19 cellular contexts compared by ENCODE assay signal in genomic region chr3:45706133-45706808, GRCh38. TPM values are rescaled to one million over a fixed set of nuclear protein-coding genes. Genes with fewer than 3 reads are reported as not detected.
A peak's percentile ranks its signal among the peaks of the same experiment; 100 is the strongest.
DNase-seq lines count a peak whose midpoint lies in the region; ATAC-seq, FAIRE-seq and TF ChIP-seq lines count a peak whose summit lies in the region.
"Had no signal": no experiment of that assay in that cellular context is flagged by ENCODE, and none has a peak within 500 bp of the region (broad histone marks: within the 10 kb centered on the region; RNA-seq: fewer than 3 reads in every experiment).

No MANE protein-coding gene starts in this region.

- BruUV-seq in GM12878 (replicated peaks; lab: Mats Ljungman, UMichigan), result TSS peak; percentile 24

- peak; percentile 31; the same call in 2 of the 3 replicates for ATAC-seq in GM12878
- no peak for ATAC-seq in HG03025 (IDR thresholded peaks at IDR 0.05; ENCODE audit: low FRiP score, unreplicated experiment)
- ATAC-seq: T-helper 17 cell had no signal

- no peaks in the 10 kb centered on the region for H3K9me3 Mint-ChIP-seq in activated naive CD4-positive, alpha-beta T cell treated with anti-CD3 and anti-CD28 coated beads for 36 hours
- no peaks in the 10 kb centered on the region for H3K9me3 Mint-ChIP-seq in neural crest cell

- CTCF ChIA-PET in activated naive CD4-positive, alpha-beta T cell treated with anti-CD3 and anti-CD28 coated beads for 36 hours (lab: Charles Lee), result no interaction called here
- CTCF ChIA-PET in GM12878 (lab: Yijun Ruan, JAX), result interaction anchor here (1.1 to 4.7 kb wide), 4 partner anchors 13 to 55 kb away, joined by 3 to 30 read pairs (median 8); no protein-coding TSS in a partner anchor

- no peak overlapping the region for H3K27ac ChIP-seq in GM12878 (ENCODE audit: control insufficient read depth, insufficient read depth)
- H3K27ac ChIP-seq: sigmoid colon had no signal

- in situ Hi-C loops in GM12878 (cut with MboI), result no loop called here

- no peak overlapping the region for H2AFZ ChIP-seq in GM12878 (ENCODE audit: control insufficient read depth, low read depth, low read length)

- no peak overlapping the region for H3K4me3 Mint-ChIP-seq in activated naive CD4-positive, alpha-beta T cell treated with anti-CD3 and anti-CD28 coated beads for 36 hours
- H3K4me3 Mint-ChIP-seq in neural crest cell, result no peak overlapping the region
- H3K4me3 Mint-ChIP-seq: T-helper 17 cell had no signal

- TF ChIP-seq EP300 in GM12878 (IDR thresholded peaks at IDR 0.05; ENCODE audit: borderline replicate concordance in 1 of 2, control insufficient read depth in 1 of 2, low read depth in 2 of 2, low read length in 2 of 2), result no peak

- H3K4me1 Mint-ChIP-seq in activated naive CD4-positive, alpha-beta T cell treated with anti-CD3 and anti-CD28 coated beads for 36 hours (ENCODE audit: low read depth), result peaks cover 29% of the 10 kb centered on the region
- H3K4me1 Mint-ChIP-seq in neural crest cell, result peaks cover 6% of the 10 kb centered on the region

- peaks cover 6 to 19% of the 10 kb centered on the region in 2 experiments for H3K36me3 ChIP-seq in GM12878 (ENCODE audit: control insufficient read depth in 2 of 2, insufficient read depth in 2 of 2, low read length in 1 of 2)

- 0% methylated on average over 1 of the region's 1 CpG for WGBS in GM12878 (ENCODE audit: insufficient coverage, insufficient replicate concordance, low lambda C conversion rate, missing lambda C conversion rate)

- H3K4me3 ChIP-seq in GM12878, result no peak overlapping the region
- H3K4me3 ChIP-seq: adrenal gland, sigmoid colon had no signal

- no peak overlapping the region for H3K9ac ChIP-seq in GM12878 (ENCODE audit: control insufficient read depth, insufficient read depth, low read length)

- RAD21 ChIA-PET in GM12878 (lab: Charles Lee; ENCODE audit: unreplicated experiment), result interaction anchor here (1.0 kb wide), 1 partner anchor 50 kb away, joined by 3 read pairs; no protein-coding TSS in a partner anchor

- SMC1A ChIA-PET in GM12878 (lab: Charles Lee; ENCODE audit: uncharacterized antibody, unreplicated experiment), result interaction anchor here (1.2 to 1.3 kb wide), 2 partner anchors 14 to 22 kb away, joined by 3 to 5 read pairs; no protein-coding TSS in a partner anchor

- peaks cover 36% of the 10 kb centered on the region for H3K36me3 Mint-ChIP-seq in activated naive CD4-positive, alpha-beta T cell treated with anti-CD3 and anti-CD28 coated beads for 36 hours (ENCODE audit: low read depth)
- H3K36me3 Mint-ChIP-seq in neural crest cell (ENCODE audit: low read depth), result peaks cover 10% of the 10 kb centered on the region

- no peak overlapping the region for H3K4me2 ChIP-seq in GM12878 (ENCODE audit: control insufficient read depth, insufficient read depth)

- no peak for TF ChIP-seq RAD21 in GM12878 (IDR thresholded peaks at IDR 0.05; ENCODE audit: insufficient read depth, low read depth, low read length)

- no peaks in the 10 kb centered on the region for H3K27me3 ChIP-seq in GM12878 (replicated peaks in 1 of 2; ENCODE audit: control insufficient read depth in 2 of 2, insufficient read depth in 2 of 2, low read length in 1 of 2)
- H3K27me3 ChIP-seq: adrenal gland, sigmoid colon had no signal

- DNase-seq in activated naive CD4-positive, alpha-beta T cell treated with anti-CD3 and anti-CD28 coated beads for 36 hours, result no peak
- no peak for DNase-seq in activated naive CD4-positive, alpha-beta T cell treated with Interleukin-2 at 50 U/mL for 16 hours
- DNase-seq in H54 (ENCODE audit: insufficient read length, low spot score) (no peak), GM12878 (ENCODE audit: low read depth, low spot score) (no peak), neural crest cell (ENCODE audit: low read depth, low spot score) (no peak), GM12892 (ENCODE audit: insufficient read length) (no peak), amygdala (lab: John Stamatoyannopoulos, UW) (no peak)
- DNase-seq: adrenal gland; central memory CD4-positive, alpha-beta T cell; COR-L47; kidney; NCI-H2081; NCI-H524 treated with DMSO at 0.1 percent for 48 hours; occipital lobe; SHP77 treated with DMSO at 0.1 percent for 48 hours; sigmoid colon; substantia nigra; T-helper 17 cell had no signal

- H3K9me3 ChIP-seq in GM12878 (replicated peaks; ENCODE audit: control insufficient read depth, insufficient read depth, low read length), result no peaks in the 10 kb centered on the region
- H3K9me3 ChIP-seq: adrenal gland, sigmoid colon had no signal

- H3K79me2 ChIP-seq in GM12878 (ENCODE audit: control insufficient read depth, insufficient read depth, low read length), result peaks cover 5% of the 10 kb centered on the region

- no peaks in the 10 kb centered on the region for H3K4me1 ChIP-seq in GM12878 (ENCODE audit: control insufficient read depth, insufficient read depth, low read length)

- intact Hi-C loops in activated naive CD4-positive, alpha-beta T cell treated with anti-CD3 and anti-CD28 coated beads for 36 hours (cut with micrococcal nuclease), result no loop called here
- intact Hi-C loops in GM12878 (cut with micrococcal nuclease; ENCODE audit: unreplicated experiment), result no loop called here

- peak; percentile 93 for FAIRE-seq in H54 (lab: Jason Lieb, UNC)
- FAIRE-seq in GM12878 (lab: Jason Lieb, UNC), result no peak
- FAIRE-seq in GM12892 (lab: Jason Lieb, UNC), result no peak
- FAIRE-seq: kidney had no signal

- no peaks in the 10 kb centered on the region for H3K27me3 Mint-ChIP-seq in activated naive CD4-positive, alpha-beta T cell treated with anti-CD3 and anti-CD28 coated beads for 36 hours (ENCODE audit: low read depth)
- H3K27me3 Mint-ChIP-seq in neural crest cell (ENCODE audit: low read depth), result no peaks in the 10 kb centered on the region
- H3K27me3 Mint-ChIP-seq: T-helper 17 cell had no signal

- POLR2A ChIA-PET in GM12878 (lab: Charles Lee), result no interaction called here

- H4K20me1 ChIP-seq in GM12878 (ENCODE audit: control insufficient read depth, insufficient read depth), result no peaks in the 10 kb centered on the region

- peak overlapping the region; percentile 6 for H3K27ac Mint-ChIP-seq in activated naive CD4-positive, alpha-beta T cell treated with anti-CD3 and anti-CD28 coated beads for 36 hours
- peak overlapping the region; percentile 79 for H3K27ac Mint-ChIP-seq in neural crest cell (ENCODE audit: unreplicated experiment)
- H3K27ac Mint-ChIP-seq: T-helper 17 cell had no signal

- TF ChIP-seq POLR2A in H54 (IDR thresholded peaks at IDR 0.05; ENCODE audit: low read depth, low read length) (no peak), GM12878 (IDR thresholded peaks at IDR 0.05; ENCODE audit: low read depth, low read length) (no peak), GM12892 (IDR thresholded peaks at IDR 0.05; ENCODE audit: low read depth, low read length) (no peak)

- no peak for TF ChIP-seq CTCF in GM12878 (IDR thresholded peaks at IDR 0.05 in 2 of 3, conservative IDR thresholded peaks at IDR 0.05 in 1 of 3; ENCODE audit: control insufficient read depth in 2 of 3, extremely low read depth in 1 of 3, insufficient read depth in 1 of 3, low read depth in 3 of 3, low read length in 3 of 3)
- TF ChIP-seq CTCF in neural crest cell (conservative IDR thresholded peaks at IDR 0.05), result no peak

TF ChIP-seq in GM12878, 131 proteins besides CTCF, POLR2A, EP300 and RAD21 (continues in another document):
- TF ChIP-seq MEF2B (IDR thresholded peaks at IDR 0.05; ENCODE audit: partially characterized antibody, poor library complexity, severe bottlenecking) (peak; percentile 23), YY1 (IDR thresholded peaks at IDR 0.05; ENCODE audit: low read depth, low read length) (no peak), CBFB (IDR thresholded peaks at IDR 0.05; ENCODE audit: low read depth) (no peak)
- TF ChIP-seq, protein P1, sequence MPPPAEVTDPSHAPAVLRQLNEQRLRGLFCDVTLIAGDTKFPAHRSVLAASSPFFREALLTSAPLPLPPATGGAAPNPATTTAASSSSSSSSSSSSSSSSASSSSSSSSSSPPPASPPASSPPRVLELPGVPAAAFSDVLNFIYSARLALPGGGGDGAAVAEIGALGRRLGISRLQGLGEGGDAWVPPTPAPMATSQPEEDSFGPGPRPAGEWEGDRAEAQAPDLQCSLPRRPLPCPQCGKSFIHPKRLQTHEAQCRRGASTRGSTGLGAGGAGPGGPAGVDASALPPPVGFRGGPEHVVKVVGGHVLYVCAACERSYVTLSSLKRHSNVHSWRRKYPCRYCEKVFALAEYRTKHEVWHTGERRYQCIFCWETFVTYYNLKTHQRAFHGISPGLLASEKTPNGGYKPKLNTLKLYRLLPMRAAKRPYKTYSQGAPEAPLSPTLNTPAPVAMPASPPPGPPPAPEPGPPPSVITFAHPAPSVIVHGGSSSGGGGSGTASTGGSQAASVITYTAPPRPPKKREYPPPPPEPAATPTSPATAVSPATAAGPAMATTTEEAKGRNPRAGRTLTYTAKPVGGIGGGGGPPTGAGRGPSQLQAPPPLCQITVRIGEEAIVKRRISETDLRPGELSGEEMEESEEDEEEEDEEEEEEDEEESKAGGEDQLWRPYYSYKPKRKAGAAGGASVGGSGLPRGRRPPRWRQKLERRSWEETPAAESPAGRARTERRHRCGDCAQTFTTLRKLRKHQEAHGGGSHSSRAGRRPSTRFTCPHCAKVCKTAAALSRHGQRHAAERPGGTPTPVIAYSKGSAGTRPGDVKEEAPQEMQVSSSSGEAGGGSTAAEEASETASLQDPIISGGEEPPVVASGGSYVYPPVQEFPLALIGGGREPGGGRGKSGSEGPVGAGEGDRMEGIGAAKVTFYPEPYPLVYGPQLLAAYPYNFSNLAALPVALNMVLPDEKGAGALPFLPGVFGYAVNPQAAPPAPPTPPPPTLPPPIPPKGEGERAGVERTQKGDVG (CRISPR knock-in tag; IDR thresholded peaks at IDR 0.05), result no peak

RNA-seq across cellular contexts. Expression of gene SACM1L, which starts 17.1 kb away (rescaled TPM):
- total RNA-seq in activated naive CD4-positive, alpha-beta T cell treated with anti-CD3 and anti-CD28 coated beads for 36 hours, result 10 to 100 TPM; 44.9 to 51.0 TPM
- total RNA-seq in GM12878 (2013; cell fraction: nucleolus; rRNA removed), result 184 and 189 TPM in 2 replicates
- 27.7 and 31.1 TPM in 2 replicates for total RNA-seq in GM12878 (2014; rRNA removed)
- 26.8 and 32.0 TPM in 2 replicates for total RNA-seq in GM12878 (2014; rRNA removed; fragmentation: Illumina TruSeq; extraction: Trizol)
- total RNA-seq in GM12878 (2021), result 33.0 and 33.1 TPM in 2 replicates
- polyA plus RNA-seq in GM12878 (2011; ENCODE audit: low read depth), result 10.2 TPM
- 48.3 and 65.0 TPM in 2 replicates for polyA plus RNA-seq in GM12878 (2011; rRNA removed)
- 12.2 and 12.4 TPM in 2 replicates for polyA plus RNA-seq in GM12878 (2011; cell fraction: cytosol; rRNA removed)
- 62.5 and 63.6 TPM in 2 replicates for polyA plus RNA-seq in GM12878 (2011; cell fraction: nucleus; rRNA removed)
- polyA plus RNA-seq in GM12878 (2012), result 17.8 and 20.9 TPM in 2 replicates
- 28.4 and 34.2 TPM in 2 replicates for polyA plus RNA-seq in GM12878 (2014; fragmentation: Illumina TruSeq; extraction: Trizol)
- polyA plus RNA-seq in GM12878 (2014; fragmentation: Nextera tagmentation; extraction: Ambion mirVana), result 10 to 100 TPM; 16.5 to 20.7 TPM
- polyA plus RNA-seq in GM12878 (2014; rRNA removed), result 28.6 and 33.2 TPM in 2 replicates
- polyA plus RNA-seq in GM12878 (2016; fragmentation: Nextera tagmentation; extraction: Ambion mirVana), result 10 to 100 TPM; 29.3 to 31.1 TPM
- polyA minus RNA-seq in GM12878 (2011; rRNA and poly(A)+ RNA removed), result 35.0 and 50.7 TPM in 2 replicates
- polyA minus RNA-seq in GM12878 (2011; cell fraction: cytosol; rRNA and poly(A)+ RNA removed), result 21.6 and 26.4 TPM in 2 replicates
- 56.2 and 78.6 TPM in 2 replicates for polyA minus RNA-seq in GM12878 (2011; cell fraction: nucleus; rRNA and poly(A)+ RNA removed)
- 44.1 and 45.7 TPM in 2 replicates for total RNA-seq in neural crest cell
- 19.0 TPM for polyA plus RNA-seq in GM12892 (2012; ENCODE audit: missing spikeins)
